12 cellular contexts compared by ENCODE assay signal in the genomic region with DNA sequence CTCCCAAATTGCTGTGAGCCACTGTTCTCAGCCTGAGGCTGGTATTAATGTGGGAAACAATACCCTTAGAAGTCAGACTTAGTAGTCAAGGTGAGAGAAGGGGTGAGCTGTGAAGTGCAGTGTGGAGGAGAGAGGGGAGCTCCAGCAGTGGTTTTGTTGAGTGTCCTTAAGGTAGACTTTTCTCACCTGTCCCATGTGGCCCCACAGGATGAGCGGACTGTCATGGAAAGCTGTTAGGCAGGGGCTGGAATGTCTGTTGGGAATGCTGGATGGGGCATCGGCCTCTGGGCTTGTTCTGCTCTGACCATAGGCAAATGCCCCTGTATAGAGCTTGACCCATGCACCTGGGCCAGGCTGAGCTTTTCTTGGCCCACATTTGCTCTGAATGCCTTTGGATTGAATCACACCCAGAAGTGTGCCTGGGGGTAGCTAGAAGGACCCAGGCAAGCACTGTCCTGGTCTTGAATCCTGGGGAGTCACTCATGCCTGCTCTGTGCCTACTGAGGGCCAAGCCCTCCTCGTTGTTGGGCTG. TPM values are rescaled to one million over a fixed set of nuclear protein-coding genes. Genes with fewer than 3 reads are reported as not detected.
DNase-seq lines count a peak whose midpoint lies in the region; ATAC-seq, FAIRE-seq and TF ChIP-seq lines count a peak whose summit lies in the region.
"Had no signal": no experiment of that assay in that cellular context is flagged by ENCODE, and none has a peak within 500 bp of the region (broad histone marks: within the 10 kb centered on the region; RNA-seq: fewer than 3 reads in every experiment).

No MANE protein-coding gene starts in this region.

- H3K9me3 Mint-ChIP-seq in HFFc6: no peaks in the 10 kb centered on the region
- H3K9me3 Mint-ChIP-seq in naive thymus-derived CD4-positive, alpha-beta T cell: peaks cover 0 to 6% (median 4%) of the 10 kb centered on the region in 11 donors

- peaks cover 100% of the 10 kb centered on the region for H3K4me1 Mint-ChIP-seq in HFFc6 (ENCODE audit: low read depth)
- peaks cover 84 to 100% (median 96%) of the 10 kb centered on the region in 7 donors for H3K4me1 Mint-ChIP-seq in naive thymus-derived CD4-positive, alpha-beta T cell

- dilution Hi-C loops in mammary epithelial cell (cut with HindIII; ENCODE audit: low sequenced_read_pairs): no loop called here

- peak overlapping the region; percentile 55 for H3K4me2 ChIP-seq in A549
- H3K4me2 ChIP-seq in mammary epithelial cell (ENCODE audit: insufficient read depth, low read depth, low read length): no peak overlapping the region

- no peak overlapping the region for H2AFZ ChIP-seq in mammary epithelial cell (ENCODE audit: low read depth, low read length)

- no peaks in the 10 kb centered on the region for H4K20me1 ChIP-seq in mammary epithelial cell (ENCODE audit: insufficient read depth, low read length)

- peak overlapping the region; percentile 92 for H3K27ac Mint-ChIP-seq in HFFc6
- peak overlapping the region; percentile 32 to 99 (median 89) for H3K27ac Mint-ChIP-seq in naive thymus-derived CD4-positive, alpha-beta T cell

- ATAC-seq in A549 (no peak), HG02571 (IDR thresholded peaks at IDR 0.05; ENCODE audit: unreplicated experiment) (no peak), GM18519 (IDR thresholded peaks at IDR 0.05; ENCODE audit: low FRiP score, unreplicated experiment) (no peak)
- ATAC-seq in naive thymus-derived CD4-positive, alpha-beta T cell: no peak

- peak overlapping the region; percentile 100 for H3K27ac ChIP-seq in A549
- peak overlapping the region; percentile 8 for H3K27ac ChIP-seq in mammary epithelial cell (ENCODE audit: insufficient read depth, low read depth, low read length)
- H3K27ac ChIP-seq in naive thymus-derived CD4-positive, alpha-beta T cell (ENCODE audit: low read depth, low read length): peak overlapping the region; percentile 59

- H3K36me3 Mint-ChIP-seq in HFFc6 (ENCODE audit: low read depth): peaks cover 30% of the 10 kb centered on the region
- H3K36me3 Mint-ChIP-seq in naive thymus-derived CD4-positive, alpha-beta T cell: peaks cover 6 to 46% (median 14%) of the 10 kb centered on the region in 5 donors

- H3K9ac ChIP-seq in mammary epithelial cell (ENCODE audit: insufficient read depth, low read length): no peak overlapping the region

- WGBS in A549 (ENCODE audit: missing lambda C conversion rate): 57% methylated on average over 3 of the region's 3 CpGs
- 50% methylated on average over 2 of the region's 3 CpGs for WGBS in mammary epithelial cell (ENCODE audit: low coverage, missing lambda C conversion rate)

- POLR2A ChIA-PET in A549 (lab: Yijun Ruan, JAX): interaction anchor here (1.1 kb wide), 1 partner anchor 12 kb away, joined by 3 read pairs; no protein-coding TSS in a partner anchor
- POLR2A ChIA-PET in naive thymus-derived CD4-positive, alpha-beta T cell (lab: Charles Lee): interaction anchor here (0.7 to 11.4 kb wide), 5 partner anchors 9 to 44 kb away, joined by 3 to 582 read pairs (median 5); partner anchors contain the start of gene TSPAN14

- H3K36me3 ChIP-seq in mammary epithelial cell (ENCODE audit: insufficient read depth, low read length): no peaks in the 10 kb centered on the region
- peaks cover 3 to 17% (median 9%) of the 10 kb centered on the region in 3 experiments for H3K36me3 ChIP-seq in naive thymus-derived CD4-positive, alpha-beta T cell (ENCODE audit: control insufficient read depth in 2 of 3, insufficient read depth in 3 of 3, low read length in 3 of 3)

- in situ Hi-C loops in mammary epithelial cell (cut with MboI; ENCODE audit: low sequenced_read_pairs in 2 of 2): no loop called here

- H3K4me3 Mint-ChIP-seq in HFFc6: peak overlapping the region; percentile 61
- peak overlapping the region in 9 of 10 donors; percentile 23 to 86 (median 71) for H3K4me3 Mint-ChIP-seq in naive thymus-derived CD4-positive, alpha-beta T cell

- no TSS peak for BruUV-seq in mammary epithelial cell (replicated peaks; lab: Mats Ljungman, UMichigan)

- peaks cover 87% of the 10 kb centered on the region for H3K79me2 ChIP-seq in mammary epithelial cell (ENCODE audit: insufficient read depth, low read length)

- no peak for TF ChIP-seq RAD21 in A549 (conservative IDR thresholded peaks at IDR 0.05 in 1 of 2, IDR thresholded peaks at IDR 0.05 in 1 of 2)

- TF ChIP-seq POLR2A in A549 (IDR thresholded peaks at IDR 0.05; ENCODE audit: low read length): no peak

- no peak for TF ChIP-seq EP300 in A549 (IDR thresholded peaks at IDR 0.05)

- FAIRE-seq in A549 (lab: Jason Lieb, UNC): no peak

- H3K9me3 ChIP-seq in A549 (no peaks in the 10 kb centered on the region), mammary epithelial cell (replicated peaks; ENCODE audit: insufficient read depth, low read length) (no peaks in the 10 kb centered on the region)
- H3K9me3 ChIP-seq in naive thymus-derived CD4-positive, alpha-beta T cell (ENCODE audit: control insufficient read depth in 2 of 3, low read length in 3 of 3): no peaks in the 10 kb centered on the region

- CTCF ChIA-PET in A549 (lab: Yijun Ruan, JAX) (interaction anchor here (1.0 to 21.6 kb wide), 3 partner anchors 12 to 118 kb away, joined by 3 to 928 read pairs (median 5); partner anchors contain the start of gene TSPAN14), mammary epithelial cell (lab: Charles Lee; ENCODE audit: low non-redundant PET) (no interaction called here)
- CTCF ChIA-PET in naive thymus-derived CD4-positive, alpha-beta T cell (lab: Charles Lee): interaction anchor here (0.5 to 21.4 kb wide), 6 partner anchors 15 to 124 kb away, joined by 3 to 839 read pairs (median 5); partner anchors contain the start of gene TSPAN14

- H3K27me3 ChIP-seq in mammary epithelial cell (ENCODE audit: insufficient read depth, low read length): no peaks in the 10 kb centered on the region
- no peaks in the 10 kb centered on the region for H3K27me3 ChIP-seq in naive thymus-derived CD4-positive, alpha-beta T cell (ENCODE audit: control insufficient read depth in 2 of 2, insufficient read depth in 2 of 2, low read length in 2 of 2)

- no peaks in the 10 kb centered on the region; the same call in 1 of the 2 replicates for H3K27me3 Mint-ChIP-seq in HFFc6 (ENCODE audit: insufficient read depth)
- no peaks in the 10 kb centered on the region for H3K27me3 Mint-ChIP-seq in naive thymus-derived CD4-positive, alpha-beta T cell

- H3K4me1 ChIP-seq in A549 (peaks cover 99% of the 10 kb centered on the region), mammary epithelial cell (ENCODE audit: insufficient read depth, low read length) (peaks cover 93% of the 10 kb centered on the region)
- peaks cover 92 to 97% of the 10 kb centered on the region in 2 donors for H3K4me1 ChIP-seq in naive thymus-derived CD4-positive, alpha-beta T cell (ENCODE audit: control insufficient read depth in 2 of 2, insufficient read depth in 2 of 2, low read length in 2 of 2)

- intact Hi-C loops in mammary epithelial cell (cut with micrococcal nuclease): no loop called here
- intact Hi-C loops in naive thymus-derived CD4-positive, alpha-beta T cell (cut with micrococcal nuclease): no loop called here

- H3K4me3 ChIP-seq in A549 (peak overlapping the region; percentile 13; the same call in 1 of the 3 replicates), mammary epithelial cell (replicated peaks in 1 of 3; ENCODE audit: insufficient read depth in 1 of 3, low read depth in 2 of 3, low read length in 3 of 3) (no peak overlapping the region)
- H3K4me3 ChIP-seq in naive thymus-derived CD4-positive, alpha-beta T cell (ENCODE audit: low read length): no peak overlapping the region

- TF ChIP-seq CTCF in A549 (IDR thresholded peaks at IDR 0.05) (no peak), HFFc6 (IDR thresholded peaks at IDR 0.05) (no peak), mammary epithelial cell (conservative IDR thresholded peaks at IDR 0.05 in 1 of 2, IDR thresholded peaks at IDR 0.05 in 1 of 2; ENCODE audit: extremely low read depth in 1 of 2, insufficient read depth in 1 of 2, low read depth in 1 of 2, low read length in 2 of 2) (no peak)

- no peak for DNase-seq in A549 (ENCODE audit: low read depth in 1 of 2, low spot score in 1 of 2)
- DNase-seq in HFFc6: no peak
- DNase-seq in mammary epithelial cell: peak; percentile 35
- DNase-seq in naive thymus-derived CD4-positive, alpha-beta T cell: peak in 1 of 9 donors; percentile 12
- DNase-seq in anterior cingulate cortex (lab: John Stamatoyannopoulos, UW): no peak
- DNase-seq in cerebellar nuclear complex (lab: John Stamatoyannopoulos, UW): no peak
- DNase-seq: DMS79; KG1; NCI-H526 treated with DMSO at 0.1 percent for 48 hours; stimulated activated CD4-positive, alpha-beta T cell treated with anti-CD3 and anti-CD28 coated beads, Interleukin-2, amount 100 ng/mL, for 48 hours had no signal

TF ChIP-seq in A549, 52 proteins besides CTCF, POLR2A, EP300 and RAD21 (continues in another document):
- TF ChIP-seq CBX8 (IDR thresholded peaks at IDR 0.05): no peak
- TF ChIP-seq HDAC2 (IDR thresholded peaks at IDR 0.05): no peak
- no peak for TF ChIP-seq JUNB (IDR thresholded peaks at IDR 0.05)

RNA-seq across cellular contexts. Expression of gene SH2D4B, which starts 36.3 kb away (rescaled TPM):
- polyA plus RNA-seq in A549 (2011; rRNA removed): 0.01 and 0.04 TPM in 2 replicates
- 0.01 TPM in 1 of 2 replicates, not detected in the other for polyA plus RNA-seq in A549 (2012; cell fraction: cytosol; rRNA removed)
- 0.02 and 0.04 TPM in 2 replicates for polyA plus RNA-seq in A549 (2012; cell fraction: nucleus; rRNA removed)
- polyA plus RNA-seq in A549 (2017; fragmentation: RNase III; extraction: RNeasy Plus Mini Kit Qiagen cat#74134 plus additional on column Dnase treatment): 0.03 to 0.12 TPM (median 0.03 TPM) in 3 replicates
- polyA minus RNA-seq in A549 (2011; rRNA and poly(A)+ RNA removed): 0.10 and 0.25 TPM in 2 replicates
- total RNA-seq in HFFc6 (2021; fragmentation: NEBNext Ultra II Directional; extraction: Animal tissue kit (Norgen Biotek cat#: 25700)): not detected
- under 1 TPM in 1 of 2 donors, not detected in 1; under 0.01 TPM for total RNA-seq in mammary epithelial cell
- 0.02 TPM for polyA plus RNA-seq in mammary epithelial cell
- polyA minus RNA-seq in mammary epithelial cell: not detected
- under 1 TPM; 0.10 to 0.51 (median 0.14) TPM for total RNA-seq in naive thymus-derived CD4-positive, alpha-beta T cell
- not detected for polyA plus RNA-seq in naive thymus-derived CD4-positive, alpha-beta T cell

RNA-seq across cellular contexts. Expression of gene TSPAN14, which starts 47.3 kb away (rescaled TPM):
- polyA plus RNA-seq in A549 (2011; rRNA removed) (87.0 and 97.1 TPM in 2 replicates), A549 (2017; fragmentation: RNase III; extraction: RNeasy Plus Mini Kit Qiagen cat#74134 plus additional on column Dnase treatment) (101 to 124 TPM (median 121 TPM) in 3 replicates), mammary epithelial cell (97.2 TPM)
- polyA plus RNA-seq in A549 (2012; cell fraction: cytosol; rRNA removed): 119 and 152 TPM in 2 replicates
- polyA plus RNA-seq in A549 (2012; cell fraction: nucleus; rRNA removed): 147 and 164 TPM in 2 replicates
- 68.4 and 91.9 TPM in 2 replicates for polyA minus RNA-seq in A549 (2011; rRNA and poly(A)+ RNA removed)
- total RNA-seq in HFFc6 (2021; fragmentation: NEBNext Ultra II Directional; extraction: Animal tissue kit (Norgen Biotek cat#: 25700)): 10 to 100 TPM; 72.9 to 96.2 (median 84.5) TPM
- 100 to 1,000 TPM in 1 of 2 donors, 10 to 100 TPM in 1; 47.8 to 102 TPM for total RNA-seq in mammary epithelial cell
- 85.5 TPM for polyA minus RNA-seq in mammary epithelial cell
- 100 to 1,000 TPM; 135 to 165 (median 160) TPM for total RNA-seq in naive thymus-derived CD4-positive, alpha-beta T cell
- 100 to 1,000 TPM; 179 to 386 TPM for polyA plus RNA-seq in naive thymus-derived CD4-positive, alpha-beta T cell

Comparison
In these comparisons a context has a peak if more than half of its experiments do, and no peak if none do; other contexts are left out.
1. H3K27ac ChIP-seq: peak in every context shown above with its lines; median percentile 100 in A549; 59 in naive thymus-derived CD4-positive, alpha-beta T cell; 8 in mammary epithelial cell.